8 cellular contexts compared by ENCODE assay signal in the genomic region with DNA sequence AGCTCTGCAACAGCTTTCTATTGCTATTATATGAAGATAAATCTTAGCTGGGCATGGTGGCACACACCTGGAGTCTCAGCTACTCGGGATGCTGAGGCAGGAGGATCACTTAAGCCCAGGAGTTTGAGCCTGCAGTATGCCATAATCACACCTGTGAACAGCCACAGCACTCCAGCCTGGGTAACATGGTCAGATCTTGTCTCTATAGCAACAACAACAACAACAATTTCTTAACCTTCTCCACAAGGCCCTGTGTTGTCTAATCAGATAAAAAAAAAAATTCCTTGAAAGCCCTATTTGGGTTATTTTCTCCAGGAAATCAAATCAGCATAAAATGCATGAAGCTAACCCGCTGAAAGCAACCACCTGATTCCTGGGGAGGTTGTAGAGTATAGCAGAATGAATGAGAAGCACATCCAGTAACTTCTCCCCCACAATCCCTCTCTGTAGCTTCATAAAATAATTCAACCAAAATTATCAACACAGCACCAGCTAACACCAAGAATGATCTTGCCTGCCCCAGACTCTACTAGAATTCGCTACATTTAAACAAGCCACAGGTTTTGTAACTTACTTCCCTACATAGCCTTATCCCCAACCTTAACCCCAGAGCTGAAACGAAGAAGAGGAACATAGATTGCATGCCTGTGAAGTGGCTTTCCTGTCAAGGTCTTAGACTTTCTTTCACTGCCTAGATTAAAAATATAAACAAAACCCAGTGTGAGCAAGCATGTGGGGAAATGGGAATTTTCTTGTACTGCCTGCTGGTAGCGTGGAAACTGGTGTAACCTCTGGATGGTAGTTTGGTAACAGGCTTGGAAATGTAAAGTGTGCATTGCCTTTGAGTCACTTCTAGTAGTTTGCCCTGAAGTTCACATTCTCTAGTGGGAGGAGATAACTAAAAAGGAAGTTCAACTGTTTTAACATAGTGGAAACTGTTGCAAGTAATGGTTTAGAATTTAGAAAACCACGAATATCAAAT. TPM values are rescaled to one million over a fixed set of nuclear protein-coding genes. Genes with fewer than 3 reads are reported as not detected.
A peak's percentile ranks its signal among the peaks of the same experiment; 100 is the strongest.
DNase-seq lines count a peak whose midpoint lies in the region; ATAC-seq, FAIRE-seq and TF ChIP-seq lines count a peak whose summit lies in the region.

No MANE protein-coding gene starts in this region.

- peaks cover 0 to 2% of the 10 kb centered on the region in 2 donors for H3K27me3 Mint-ChIP-seq in CD8-positive, alpha-beta memory T cell
- no peaks in the 10 kb centered on the region for H3K27me3 Mint-ChIP-seq in osteocyte (ENCODE audit: unreplicated experiment)

- no peak overlapping the region for H4K91ac ChIP-seq in IMR-90 (ENCODE audit: insufficient read depth, low read depth, low read length)

- H3K4me3 ChIP-seq in CD8-positive, alpha-beta memory T cell (ENCODE audit: low read length): no peak overlapping the region
- no peak overlapping the region for H3K4me3 ChIP-seq in IMR-90 (ENCODE audit: insufficient read depth, low read depth, low read length)
- no peak overlapping the region for H3K4me3 ChIP-seq in bronchial epithelial cell (ENCODE audit: low read depth, low read length)
- no peak overlapping the region for H3K4me3 ChIP-seq in stomach

- no peak for TF ChIP-seq EP300 in stomach (IDR thresholded peaks at IDR 0.05)

- no peak overlapping the region for H2AK9ac ChIP-seq in IMR-90 (replicated peaks; ENCODE audit: low read depth, low read length, poor library complexity)

- no peaks in the 10 kb centered on the region for H3K36me3 Mint-ChIP-seq in CD8-positive, alpha-beta memory T cell
- no peaks in the 10 kb centered on the region for H3K36me3 Mint-ChIP-seq in osteocyte (ENCODE audit: unreplicated experiment)

- peaks cover 12 to 20% (median 18%) of the 10 kb centered on the region in 3 donors for H3K4me1 Mint-ChIP-seq in CD8-positive, alpha-beta memory T cell
- peaks cover 2% of the 10 kb centered on the region for H3K4me1 Mint-ChIP-seq in osteocyte (ENCODE audit: unreplicated experiment)

- dilution Hi-C loops in IMR-90 (cut with HindIII; ENCODE audit: low sequenced_read_pairs, unreplicated experiment): no loop called here

- no CpG with 5 or more reads among the region's 6 CpGs for WGBS in IMR-90 (ENCODE audit: extremely low coverage in 2 of 2, insufficient read length in 1 of 2), 2 experiments
- 62 to 72% (median 70%) methylated on average over 6 of the region's 6 CpGs for WGBS in stomach, 5 donors

- peak overlapping the region; percentile 15; the same call in 1 of the 2 replicates for H3K4me2 ChIP-seq in IMR-90 (ENCODE audit: low read depth, low read length)

- H3K27ac Mint-ChIP-seq in CD8-positive, alpha-beta memory T cell: peak overlapping the region; percentile 10 to 81 (median 56)
- H3K27ac Mint-ChIP-seq in osteocyte (ENCODE audit: unreplicated experiment): no peak overlapping the region

- H3K56ac ChIP-seq in IMR-90 (ENCODE audit: extremely low read depth, insufficient read depth, low read length): no peak overlapping the region

- no peak overlapping the region for H2AFZ ChIP-seq in IMR-90 (replicated peaks; ENCODE audit: low read length, poor library complexity)

- H4K20me1 ChIP-seq in IMR-90 (ENCODE audit: insufficient read depth, low read length): no peaks in the 10 kb centered on the region

- H2AK5ac ChIP-seq in IMR-90 (ENCODE audit: low read depth, low read length): no peak overlapping the region

- BruUV-seq in IMR-90 (replicated peaks; lab: Mats Ljungman, UMichigan): no TSS peak

- no peak overlapping the region for H2BK20ac ChIP-seq in IMR-90 (ENCODE audit: low read depth, low read length)

- in situ Hi-C loops in IMR-90 (cut with MboI; ENCODE audit: low sequenced_read_pairs): no loop called here

- H3K9me3 Mint-ChIP-seq in CD8-positive, alpha-beta memory T cell: no peaks in the 10 kb centered on the region
- no peaks in the 10 kb centered on the region for H3K9me3 Mint-ChIP-seq in osteocyte (ENCODE audit: unreplicated experiment)

- peak in 2 of 5 donors; percentile 13 to 17 for DNase-seq in CD8-positive, alpha-beta memory T cell
- peak; percentile 63 for DNase-seq in IMR-90
- peak; percentile 20 for DNase-seq in bronchial epithelial cell (ENCODE audit: low read depth)
- DNase-seq in stomach: no peak
- DNase-seq in NCI-H2081 (lab: John Stamatoyannopoulos, UW): no peak
- no peak for DNase-seq in osteocyte (ENCODE audit: extremely low spot score, unreplicated experiment)
- no peak for DNase-seq in NCI-H345 (lab: John Stamatoyannopoulos, UW)

- H3K4ac ChIP-seq in IMR-90 (ENCODE audit: low read depth, low read length): no peak overlapping the region

- no peak overlapping the region for H3K9ac ChIP-seq in IMR-90 (ENCODE audit: low read depth, low read length)

- peak; percentile 74 for ATAC-seq in GM21390 (IDR thresholded peaks at IDR 0.05; ENCODE audit: unreplicated experiment)
- ATAC-seq in IMR-90 (ENCODE audit: low read depth): peak; percentile 69

- intact Hi-C loops in IMR-90 (cut with micrococcal nuclease): loop anchor here (5.0 kb wide), 1 partner anchor 46 kb away; no protein-coding TSS in a partner anchor
- intact Hi-C loops in stomach (cut with DNase I; ENCODE audit: low total_unique reads): no loop called here

- no peak overlapping the region for H4K5ac ChIP-seq in IMR-90 (ENCODE audit: low read depth, low read length)

- CTCF ChIA-PET in CD8-positive, alpha-beta memory T cell (lab: Charles Lee): no interaction called here
- CTCF ChIA-PET in IMR-90 (lab: Yijun Ruan, JAX): interaction anchor here (0.7 to 1.6 kb wide), 3 partner anchors 47 to 157 kb away, joined by 3 to 5 read pairs (median 3); no protein-coding TSS in a partner anchor

- H3K36me3 ChIP-seq in CD8-positive, alpha-beta memory T cell (ENCODE audit: insufficient read depth, low read length): no peaks in the 10 kb centered on the region
- no peaks in the 10 kb centered on the region for H3K36me3 ChIP-seq in IMR-90 (ENCODE audit: control insufficient read depth, insufficient read depth, low read length)
- H3K36me3 ChIP-seq in bronchial epithelial cell (ENCODE audit: control insufficient read depth, insufficient read depth, low read length): no peaks in the 10 kb centered on the region
- H3K36me3 ChIP-seq in stomach: no peaks in the 10 kb centered on the region

- H3K27ac ChIP-seq in CD8-positive, alpha-beta memory T cell (ENCODE audit: low read depth, low read length): no peak overlapping the region
- no peak overlapping the region for H3K27ac ChIP-seq in IMR-90 (ENCODE audit: insufficient read depth, low read length)
- peak overlapping the region in 3 of 5 donors; percentile 1 to 57 (median 3) for H3K27ac ChIP-seq in stomach

- TF ChIP-seq POLR2A in IMR-90 (IDR thresholded peaks at IDR 0.05; ENCODE audit: low read depth, low read length) (no peak), stomach (IDR thresholded peaks at IDR 0.05) (no peak)

- TF ChIP-seq RAD21 in IMR-90 (IDR thresholded peaks at IDR 0.05; ENCODE audit: low read length): no peak

- H2BK120ac ChIP-seq in IMR-90 (ENCODE audit: low read depth, low read length): no peak overlapping the region

- TF ChIP-seq CTCF in IMR-90 (conservative IDR thresholded peaks at IDR 0.05; ENCODE audit: low read depth, low read length) (no peak), bronchial epithelial cell (IDR thresholded peaks at IDR 0.05; ENCODE audit: insufficient read depth, low read length, severe bottlenecking) (no peak), stomach (IDR thresholded peaks at IDR 0.05) (no peak), osteocyte (IDR thresholded peaks at IDR 0.05) (no peak)

- no peaks in the 10 kb centered on the region for H3K27me3 ChIP-seq in CD8-positive, alpha-beta memory T cell (ENCODE audit: insufficient read depth, low read length, poor library complexity, severe bottlenecking)
- H3K27me3 ChIP-seq in IMR-90 (ENCODE audit: control insufficient read depth, insufficient read depth, low read length) (no peaks in the 10 kb centered on the region), bronchial epithelial cell (ENCODE audit: control insufficient read depth, insufficient read depth, low read length) (no peaks in the 10 kb centered on the region), stomach (no peaks in the 10 kb centered on the region)

- no peak overlapping the region for H4K8ac ChIP-seq in IMR-90 (ENCODE audit: low read depth in 2 of 2, low read length in 2 of 2)

- peak overlapping the region in 2 of 7 donors; percentile 9 to 33 for H3K4me3 Mint-ChIP-seq in CD8-positive, alpha-beta memory T cell
- no peak overlapping the region for H3K4me3 Mint-ChIP-seq in osteocyte (ENCODE audit: unreplicated experiment)

- H2BK15ac ChIP-seq in IMR-90 (ENCODE audit: low read depth, low read length): no peak overlapping the region

- no peaks in the 10 kb centered on the region for H3K4me1 ChIP-seq in CD8-positive, alpha-beta memory T cell (ENCODE audit: insufficient read depth, low read length)
- H3K4me1 ChIP-seq in IMR-90 (ENCODE audit: control insufficient read depth, insufficient read depth, low read length): peaks cover 2% of the 10 kb centered on the region; the same call in 1 of the 2 replicates
- H3K4me1 ChIP-seq in stomach: no peaks in the 10 kb centered on the region

- FAIRE-seq in bronchial epithelial cell (lab: Jason Lieb, UNC): no peak

- H2BK5ac ChIP-seq in IMR-90 (ENCODE audit: low read depth, low read length, poor library complexity, severe bottlenecking): no peak overlapping the region

- H3K9me3 ChIP-seq in CD8-positive, alpha-beta memory T cell (ENCODE audit: low read length): no peaks in the 10 kb centered on the region
- no peaks in the 10 kb centered on the region for H3K9me3 ChIP-seq in IMR-90 (ENCODE audit: control insufficient read depth, insufficient read depth, low read length)
- H3K9me3 ChIP-seq in stomach: no peaks in the 10 kb centered on the region

- no peak overlapping the region for H3K18ac ChIP-seq in IMR-90 (ENCODE audit: low read depth, low read length)

- H3K23ac ChIP-seq in IMR-90 (ENCODE audit: low read depth, low read length): no peak overlapping the region

- H3K14ac ChIP-seq in IMR-90 (replicated peaks; ENCODE audit: low read depth, low read length): no peak overlapping the region

- H3K79me1 ChIP-seq in IMR-90 (ENCODE audit: low read depth in 1 of 2, low read length in 2 of 2): no peaks in the 10 kb centered on the region

- H3K9me1 ChIP-seq in IMR-90 (ENCODE audit: insufficient read depth, low read length): no peaks in the 10 kb centered on the region

- POLR2A ChIA-PET in CD8-positive, alpha-beta memory T cell (lab: Charles Lee): no interaction called here
- POLR2A ChIA-PET in IMR-90 (lab: Charles Lee; ENCODE audit: unreplicated experiment): no interaction called here

TF ChIP-seq in IMR-90, 13 proteins besides CTCF, POLR2A, EP300 and RAD21 (continues in another document):
- TF ChIP-seq BHLHE40 (IDR thresholded peaks at IDR 0.05; ENCODE audit: low read depth, low read length) (no peak), CEBPB (IDR thresholded peaks at IDR 0.05; ENCODE audit: low read depth, low read length) (no peak)

RNA-seq across cellular contexts. Expression of gene STK38L, which starts 6.0 kb away (rescaled TPM):
- total RNA-seq in CD8-positive, alpha-beta memory T cell: 10 to 100 TPM; 23.1 to 27.7 TPM
- 7.1 TPM for polyA plus RNA-seq in CD8-positive, alpha-beta memory T cell
- total RNA-seq in IMR-90 (2012; rRNA removed) (7.2 and 15.3 TPM in 2 replicates), bronchial epithelial cell (23.7 and 25.0 TPM in 2 replicates), stomach (100 to 1,000 TPM in 1 of 5 donors, 10 to 100 TPM in 4; 21.7 to 118 (median 47.8) TPM), osteocyte (75.6 and 81.3 TPM in 2 replicates)
- polyA plus RNA-seq in IMR-90 (2012; rRNA removed) (4.1 and 5.1 TPM in 2 replicates), stomach (10 to 100 TPM in 2 of 3 donors, 1 to 10 TPM in 1; 8.5 to 16.3 (median 12.1) TPM)
- 0.58 and 1.9 TPM in 2 replicates for polyA plus RNA-seq in IMR-90 (2012; cell fraction: cytosol; rRNA removed)
- 0.64 and 8.8 TPM in 2 replicates for polyA plus RNA-seq in IMR-90 (2012; cell fraction: nucleus; rRNA removed; ENCODE audit: low replicate concordance)

Comparison
In these comparisons a context has a peak if more than half of its experiments do, and no peak if none do; other contexts are left out.
1. DNase-seq: peak in IMR-90 (single experiment) and bronchial epithelial cell (single experiment); none in stomach (single experiment), NCI-H2081 (0 of 2), osteocyte (single experiment) and NCI-H345 (single experiment).
2. H3K27ac ChIP-seq: peak in stomach (3 of 5); none in CD8-positive, alpha-beta memory T cell (single experiment) and IMR-90 (single experiment).